13 cellular contexts compared by ENCODE assay signal in the genomic region with DNA sequence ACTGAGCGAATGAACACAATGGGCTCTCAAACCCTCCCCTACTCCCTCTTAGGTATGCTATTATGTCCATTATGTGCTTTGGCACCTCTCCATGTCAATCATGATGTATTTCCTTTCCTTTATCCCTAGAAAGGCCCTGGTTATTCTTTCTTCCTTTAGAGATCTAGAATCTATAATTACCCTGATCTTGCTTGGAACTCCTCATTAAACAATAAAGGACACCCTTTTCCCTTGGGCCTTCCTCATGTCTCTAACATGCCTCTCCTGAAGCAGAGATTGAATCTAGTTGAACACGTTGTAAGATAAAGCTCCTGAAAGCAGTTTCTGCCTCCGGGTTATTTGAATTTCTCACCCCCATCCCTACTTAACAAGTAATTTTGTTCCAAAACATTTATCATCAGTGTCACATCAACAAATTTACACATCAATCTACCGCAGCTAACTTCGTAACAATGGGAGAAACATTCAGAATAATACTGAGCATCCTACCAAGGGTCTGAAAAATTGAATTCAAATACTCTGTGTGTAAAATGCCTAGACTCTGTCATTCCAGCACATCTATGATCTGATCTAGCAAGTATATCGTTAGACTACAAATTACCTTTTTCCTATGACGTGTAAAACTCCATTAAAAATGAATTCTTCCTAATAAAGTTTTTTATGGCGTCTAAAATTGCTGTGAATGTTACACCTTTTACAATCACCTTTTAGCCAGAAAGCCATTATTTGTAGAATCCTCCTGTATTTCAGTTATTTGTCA. TPM values are rescaled to one million over a fixed set of nuclear protein-coding genes. Genes with fewer than 3 reads are reported as not detected.
DNase-seq lines count a peak whose midpoint lies in the region; ATAC-seq and TF ChIP-seq lines count a peak whose summit lies in the region.
"Had no signal": no experiment of that assay in that cellular context is flagged by ENCODE, and none has a peak within 500 bp of the region (broad histone marks: within the 10 kb centered on the region; RNA-seq: fewer than 3 reads in every experiment).

No MANE protein-coding gene starts in this region.

- peak overlapping the region; percentile 93 for H3K4me2 ChIP-seq in neural progenitor cell

- peaks cover 4% of the 10 kb centered on the region for H3K9me3 ChIP-seq in neural progenitor cell (ENCODE audit: low read depth)
- H3K9me3 ChIP-seq: transverse colon had no signal

- TF ChIP-seq CTCF in activated B cell treated with CpG ODN at 0.5 μM for 24 hours (IDR thresholded peaks at IDR 0.05) (no peak), neural progenitor cell (IDR thresholded peaks at IDR 0.05) (no peak)

- H4K20me1 ChIP-seq in neural progenitor cell (ENCODE audit: low read depth), result no peaks in the 10 kb centered on the region

- peaks cover 52% of the 10 kb centered on the region for H3F3A ChIP-seq in neural progenitor cell (ENCODE audit: low read depth)

- H3K4me1 ChIP-seq in neural progenitor cell, result peaks cover 38% of the 10 kb centered on the region
- H3K4me1 ChIP-seq: psoas muscle had no signal

- H3K9me3 Mint-ChIP-seq in activated B cell treated with CpG ODN at 0.5 μM for 24 hours, result no peaks in the 10 kb centered on the region
- peaks cover 7% of the 10 kb centered on the region for H3K9me3 Mint-ChIP-seq in neural progenitor cell

- no peak overlapping the region for H3K9ac ChIP-seq in neural progenitor cell

- H3K27me3 ChIP-seq in neural progenitor cell, result no peaks in the 10 kb centered on the region

- POLR2A ChIA-PET in activated B cell treated with CpG ODN at 0.5 μM for 24 hours (lab: Charles Lee), result no interaction called here

- intact Hi-C loops in activated B cell treated with CpG ODN at 0.5 μM for 24 hours (cut with micrococcal nuclease), result loop anchor here (5.0 kb wide), 2 partner anchors 329 to 1869 kb away; partner anchors contain the start of genes CRADD, FGD6 and VEZT

- ATAC-seq in activated B cell treated with CpG ODN at 0.5 μM for 24 hours (ENCODE audit: low read depth) (no peak), GM19395 (IDR thresholded peaks at IDR 0.05; ENCODE audit: unreplicated experiment) (no peak)
- ATAC-seq: psoas muscle had no signal

- peak; percentile 22 for DNase-seq in NCI-H2196 (lab: John Stamatoyannopoulos, UW; ENCODE audit: unreplicated experiment)
- no peak for DNase-seq in NCI-H2196 treated with DMSO at 0.1 percent for 48 hours (lab: John Stamatoyannopoulos, UW; ENCODE audit: unreplicated experiment)
- DNase-seq in NCI-H146 (lab: John Stamatoyannopoulos, UW), result peak; percentile 70
- no peak for DNase-seq in activated B cell treated with CpG ODN at 0.5 μM for 24 hours
- DNase-seq in neural progenitor cell (ENCODE audit: low spot score), result peak; percentile 58
- DNase-seq in activated CD4-positive, CD25-positive, alpha-beta regulatory T cell (lab: John Stamatoyannopoulos, UW), result no peak
- no peak for DNase-seq in foreskin melanocyte
- DNase-seq: foreskin fibroblast, kidney, psoas muscle, transverse colon had no signal

- H3K27ac ChIP-seq in neural progenitor cell, result peak overlapping the region; percentile 44
- H3K27ac ChIP-seq: psoas muscle, transverse colon had no signal

- H3K27ac Mint-ChIP-seq in activated B cell treated with CpG ODN at 0.5 μM for 24 hours, result peak overlapping the region; percentile 4
- H3K27ac Mint-ChIP-seq in neural progenitor cell, result peak overlapping the region; percentile 9

- H3K4me3 ChIP-seq in neural progenitor cell, result peak overlapping the region; percentile 96
- H3K4me3 ChIP-seq: psoas muscle, transverse colon had no signal

- H3K36me3 ChIP-seq in neural progenitor cell, result no peaks in the 10 kb centered on the region
- H3K36me3 ChIP-seq: transverse colon had no signal

- no peaks in the 10 kb centered on the region for H3K27me3 Mint-ChIP-seq in activated B cell treated with CpG ODN at 0.5 μM for 24 hours
- H3K27me3 Mint-ChIP-seq in neural progenitor cell (ENCODE audit: insufficient read depth, low read depth), result peaks cover 5% of the 10 kb centered on the region

- no peak overlapping the region for H3K4me3 Mint-ChIP-seq in activated B cell treated with CpG ODN at 0.5 μM for 24 hours
- peak overlapping the region; percentile 89 for H3K4me3 Mint-ChIP-seq in neural progenitor cell

- H3K79me2 ChIP-seq in neural progenitor cell (ENCODE audit: low read depth), result peaks cover 90% of the 10 kb centered on the region

- H3K4me1 Mint-ChIP-seq in activated B cell treated with CpG ODN at 0.5 μM for 24 hours (peaks cover 17% of the 10 kb centered on the region), neural progenitor cell (peaks cover 37% of the 10 kb centered on the region)

- CTCF ChIA-PET in activated B cell treated with CpG ODN at 0.5 μM for 24 hours (lab: Charles Lee), result no interaction called here

- no peak overlapping the region for H2AFZ ChIP-seq in neural progenitor cell (replicated peaks)

- H3K36me3 Mint-ChIP-seq in activated B cell treated with CpG ODN at 0.5 μM for 24 hours (ENCODE audit: low read depth) (peaks cover 2% of the 10 kb centered on the region), neural progenitor cell (peaks cover 8% of the 10 kb centered on the region)

RNA-seq across cellular contexts. Expression of gene USP44, which starts 5.4 kb away (rescaled TPM):
- 3.4 and 5.4 TPM in 2 replicates for total RNA-seq in activated B cell treated with CpG ODN at 0.5 μM for 24 hours
- 67.1 and 79.4 TPM in 2 replicates for total RNA-seq in neural progenitor cell (ENCODE audit: low replicate concordance)
- total RNA-seq: A172 had no signal

Comparison
In these comparisons a context has a peak if more than half of its experiments do, and no peak if none do; other contexts are left out.
1. DNase-seq: peak in NCI-H2196 (single experiment), NCI-H146 (single experiment) and neural progenitor cell (single experiment); none in NCI-H2196 treated with DMSO at 0.1 percent for 48 hours (single experiment), activated B cell treated with CpG ODN at 0.5 μM for 24 hours (single experiment), activated CD4-positive, CD25-positive, alpha-beta regulatory T cell (0 of 4) and foreskin melanocyte (single experiment).
2. RNA of gene USP44, which starts 5.4 kb away (total RNA-seq): 67.1 to 79.4 TPM in neural progenitor cell; 3.4 to 5.4 TPM in activated B cell treated with CpG ODN at 0.5 μM for 24 hours; every median in the first group is over 10 times any median in the second.